Comparison of ENCODE assay signal across 9 cellular contexts in genomic region chr3:23805881-23806321, GRCh38. TPM values are rescaled to one million over a fixed set of nuclear protein-coding genes. Genes with fewer than 3 reads are reported as not detected.
DNase-seq lines count a peak whose midpoint lies in the region; ATAC-seq, FAIRE-seq and TF ChIP-seq lines count a peak whose summit lies in the region.
"Had no signal": no experiment of that assay in that cellular context is flagged by ENCODE, and none has a peak within 500 bp of the region (broad histone marks: within the 10 kb centered on the region; RNA-seq: fewer than 3 reads in every experiment).

Gene UBE2E1, plus strand, starts transcription at chr3:23805955. Its CDS starts 1,315 bp downstream, at chr3:23807270.

- H3K9me3 Mint-ChIP-seq in central memory CD8-positive, alpha-beta T cell = no peaks in the 10 kb centered on the region

- TF ChIP-seq CTCF in kidney (IDR thresholded peaks at IDR 0.05; ENCODE audit: borderline replicate concordance, extremely low read depth, insufficient read depth) = no peak

- no peaks in the 10 kb centered on the region for H3K9me3 ChIP-seq in kidney (ENCODE audit: control insufficient read depth in 1 of 2, low read length in 2 of 2)

- FAIRE-seq in kidney (lab: Jason Lieb, UNC) = no peak
- FAIRE-seq: A204.1 had no signal

- intact Hi-C loops in kidney (cut with DNase I) = no loop called here

- peak; percentile 90 for ATAC-seq in central memory CD8-positive, alpha-beta T cell (replicated peaks; ENCODE audit: extremely low read depth, poor library complexity, severe bottlenecking)

- peak within 1 kb of the TSS in 1 of 2 donors; percentile 65 for H3K9ac ChIP-seq in kidney (ENCODE audit: low read length in 2 of 2)

- no peaks in the 10 kb centered on the region for H3K27me3 Mint-ChIP-seq in central memory CD8-positive, alpha-beta T cell

- peaks cover 49% of the 10 kb centered on the region for H3K4me1 Mint-ChIP-seq in central memory CD8-positive, alpha-beta T cell

- H3K27ac Mint-ChIP-seq in central memory CD8-positive, alpha-beta T cell (ENCODE audit: low read depth) = peak within 1 kb of the TSS; percentile 98

- H3K4me3 ChIP-seq in kidney (ENCODE audit: low read length in 2 of 2) = peak within 1 kb of the TSS; percentile 68 to 77

- DNase-seq in DMS 273 (lab: John Stamatoyannopoulos, UW; ENCODE audit: unreplicated experiment) = peak; percentile 63
- no peak for DNase-seq in DMS 273 treated with DMSO at 0.1 percent for 48 hours (lab: John Stamatoyannopoulos, UW)
- peak; percentile 62 for DNase-seq in HEK293T (ENCODE audit: extremely low spot score)
- peak; percentile 72 for DNase-seq in MV-4-11 (lab: John Stamatoyannopoulos, UW)
- DNase-seq in activated CD4-positive, CD25-positive, alpha-beta regulatory T cell treated with anti-CD3 and anti-CD28 coated beads, Interleukin-2, amount 50 U/mL, for 16 hours (ENCODE audit: low read depth, low spot score) = peak; percentile 38
- DNase-seq in central memory CD8-positive, alpha-beta T cell (ENCODE audit: low spot score in 2 of 2) = peak; percentile 55 to 70
- DNase-seq in kidney = peak; percentile 90
- DNase-seq in stimulated activated CD4-positive, alpha-beta T cell treated with anti-CD3 and anti-CD28 coated beads, Interleukin-1b, Interleukin-23, amount 100 ng/mL, for 1 hour (ENCODE audit: low read depth in 2 of 2) = peak; percentile 27 to 39

- H3K36me3 ChIP-seq in kidney (ENCODE audit: control insufficient read depth in 1 of 2, insufficient read depth in 2 of 2, low read length in 2 of 2) = no peaks in the 10 kb centered on the region

- peak within 1 kb of the TSS; percentile 73 to 83 for H3K27ac ChIP-seq in kidney (ENCODE audit: low read depth in 2 of 2, low read length in 2 of 2)

- H3K4me3 Mint-ChIP-seq in central memory CD8-positive, alpha-beta T cell = peak within 1 kb of the TSS; percentile 99

- H3K4me1 ChIP-seq in kidney (ENCODE audit: control insufficient read depth in 1 of 2, insufficient read depth in 1 of 2, low read depth in 1 of 2, low read length in 2 of 2) = peaks cover 9 to 11% of the 10 kb centered on the region in 2 donors

- CTCF ChIA-PET in HEK293T (lab: Yijun Ruan, JAX) = no interaction called here

- H3K36me3 Mint-ChIP-seq in central memory CD8-positive, alpha-beta T cell (ENCODE audit: insufficient read depth) = peaks cover 14% of the 10 kb centered on the region

- POLR2A ChIA-PET in HEK293T (lab: Yijun Ruan, JAX) = no interaction called here

TF ChIP-seq in HEK293T, 16 proteins besides CTCF, POLR2A, EP300 and RAD21:
- TF ChIP-seq SUZ12 (IDR thresholded peaks at IDR 0.05) (no peak), HDGF (IDR thresholded peaks at IDR 0.05; ENCODE audit: borderline replicate concordance) (no peak), L3MBTL2 (conservative IDR thresholded peaks at IDR 0.05) (no peak), NFRKB (IDR thresholded peaks at IDR 0.05) (no peak), CTBP1 (IDR thresholded peaks at IDR 0.05; ENCODE audit: borderline replicate concordance) (no peak), ELF4 (IDR thresholded peaks at IDR 0.05) (no peak), BHLHE40 (IDR thresholded peaks at IDR 0.05; ENCODE audit: borderline replicate concordance) (no peak), PKNOX1 (IDR thresholded peaks at IDR 0.05) (no peak), ARNT (IDR thresholded peaks at IDR 0.05) (no peak), FOXA1 (IDR thresholded peaks at IDR 0.05) (no peak), FOXK2 (IDR thresholded peaks at IDR 0.05) (no peak), TARDBP (IDR thresholded peaks at IDR 0.05) (no peak), ZNF384 (IDR thresholded peaks at IDR 0.05) (no peak), SP1 (IDR thresholded peaks at IDR 0.05) (no peak), FOXM1 (IDR thresholded peaks at IDR 0.05; ENCODE audit: borderline replicate concordance) (no peak; the same call in 1 of the 2 replicates), LEF1 (IDR thresholded peaks at IDR 0.05; ENCODE audit: borderline replicate concordance) (no peak)

RNA-seq across cellular contexts. Expression of gene UBE2E1, which starts in this region (rescaled TPM):
- total RNA-seq in kidney = 83.2 TPM
- polyA plus RNA-seq in kidney (ENCODE audit: insufficient read depth, low read depth, low replicate concordance) = 69.1 TPM
